Comparison of ENCODE assay signal across 25 cellular contexts in the genomic region with DNA sequence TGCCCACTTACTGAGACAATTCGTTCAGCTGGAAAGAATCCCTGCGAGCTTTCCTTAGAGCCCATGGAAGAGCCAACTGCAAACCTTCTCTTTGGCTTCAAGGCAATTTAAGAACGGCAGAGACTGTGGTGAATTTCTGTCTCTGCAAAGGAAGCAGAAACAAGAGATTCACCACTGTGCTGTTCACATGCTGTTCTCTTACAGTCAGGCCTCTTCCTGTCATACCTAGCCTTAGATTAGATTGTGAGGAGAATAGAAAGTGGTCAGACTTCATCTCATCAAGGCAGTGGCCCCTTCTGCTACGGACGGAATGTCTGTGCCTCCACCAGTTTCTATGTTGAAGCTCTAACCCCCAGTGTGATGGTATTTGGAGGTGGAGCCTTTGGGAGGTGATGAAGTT.
"Had no signal": no experiment of that assay in that cellular context is flagged by ENCODE, and none has a peak within 500 bp of the region (broad histone marks: within the 10 kb centered on the region; RNA-seq: fewer than 3 reads in every experiment).

No MANE protein-coding gene starts in this region.

- H3K27me3 ChIP-seq: pancreas, right atrium auricular region, spleen, thyroid gland, upper lobe of right lung had no signal

- H3K27ac ChIP-seq: left ventricle myocardium inferior, neutrophil, pancreas, psoas muscle, right atrium auricular region, spleen, thyroid gland, upper lobe of right lung had no signal

- ATAC-seq: activated CD4-positive, CD25-positive, alpha-beta regulatory T cell treated with anti-CD3 and anti-CD28 coated beads, Interleukin-2, amount 50 U/mL, for 24 hours; activated CD8-positive, alpha-beta memory T cell treated with anti-CD3 and anti-CD28 coated beads, Interleukin-2, amount 10 ng/mL, durations not matched to agents 7 days and 5 days; natural killer cell; pancreas; psoas muscle; upper lobe of right lung had no signal

- H3K9me3 Mint-ChIP-seq: activated CD4-positive, alpha-beta memory T cell treated with anti-CD3 and anti-CD28 coated beads for 36 hours; activated T-helper 17 cell treated with anti-CD3 and anti-CD28 coated beads, Interleukin-2, amount 50 U/mL, for 72 hours; natural killer cell had no signal

- H3K27ac Mint-ChIP-seq: activated CD4-positive, alpha-beta memory T cell treated with anti-CD3 and anti-CD28 coated beads for 36 hours; activated CD8-positive, alpha-beta memory T cell treated with anti-CD3 and anti-CD28 coated beads, Interleukin-2, amount 10 ng/mL, durations not matched to agents 7 days and 5 days; activated T-helper 17 cell treated with anti-CD3 and anti-CD28 coated beads, Interleukin-2, amount 50 U/mL, for 72 hours; mesothelial cell of epicardium; natural killer cell had no signal

- DNase-seq: activated CD4-positive, alpha-beta memory T cell treated with anti-CD3 and anti-CD28 coated beads for 36 hours; activated CD8-positive, alpha-beta memory T cell treated with anti-CD3 and anti-CD28 coated beads, Interleukin-2, amount 10 ng/mL, durations not matched to agents 7 days and 5 days; activated naive CD4-positive, alpha-beta T cell treated with Interleukin-2 at 50 U/mL for 16 hours; activated T-cell treated with anti-CD3 and anti-CD28 coated beads for 4 hours; central memory CD4-positive, alpha-beta T cell; effector memory CD4-positive, alpha-beta T cell; foreskin melanocyte; glutamatergic neuron; hippocampal formation; left ventricle myocardium inferior; natural killer cell; pancreas; psoas muscle; spleen; stimulated activated CD4-positive, alpha-beta T cell treated with anti-CD3 and anti-CD28 coated beads, Interleukin-4, amount 100 ng/mL, for 1 hour; stimulated activated naive CD4-positive, alpha-beta T cell treated with Interleukin-2 at 50 U/mL for 16 hours; substantia nigra; SW 1271; thyroid gland; upper lobe of right lung had no signal

- H3K4me3 ChIP-seq: left ventricle myocardium inferior, pancreas, psoas muscle, right atrium auricular region, spleen, thyroid gland, upper lobe of right lung had no signal

- H3K4me3 Mint-ChIP-seq: activated CD4-positive, alpha-beta memory T cell treated with anti-CD3 and anti-CD28 coated beads for 36 hours; activated CD8-positive, alpha-beta memory T cell treated with anti-CD3 and anti-CD28 coated beads, Interleukin-2, amount 10 ng/mL, durations not matched to agents 7 days and 5 days; activated T-helper 17 cell treated with anti-CD3 and anti-CD28 coated beads, Interleukin-2, amount 50 U/mL, for 72 hours; mesothelial cell of epicardium; natural killer cell had no signal

- H3K4me1 ChIP-seq: left ventricle myocardium inferior, pancreas, psoas muscle, spleen, thyroid gland had no signal

- H3K9me3 ChIP-seq: neutrophil, pancreas, psoas muscle, thyroid gland, upper lobe of right lung had no signal

- H3K36me3 ChIP-seq: left ventricle myocardium inferior, neutrophil, pancreas, right atrium auricular region, spleen, thyroid gland, upper lobe of right lung had no signal

- H3K36me3 Mint-ChIP-seq: activated CD4-positive, alpha-beta memory T cell treated with anti-CD3 and anti-CD28 coated beads for 36 hours; activated CD8-positive, alpha-beta memory T cell treated with anti-CD3 and anti-CD28 coated beads, Interleukin-2, amount 10 ng/mL, durations not matched to agents 7 days and 5 days; mesothelial cell of epicardium; natural killer cell had no signal

- H3K4me1 Mint-ChIP-seq: activated CD8-positive, alpha-beta memory T cell treated with anti-CD3 and anti-CD28 coated beads, Interleukin-2, amount 10 ng/mL, durations not matched to agents 7 days and 5 days; activated T-helper 17 cell treated with anti-CD3 and anti-CD28 coated beads, Interleukin-2, amount 50 U/mL, for 72 hours; natural killer cell had no signal

- H3K27me3 Mint-ChIP-seq: activated CD4-positive, alpha-beta memory T cell treated with anti-CD3 and anti-CD28 coated beads for 36 hours; activated T-helper 17 cell treated with anti-CD3 and anti-CD28 coated beads, Interleukin-2, amount 50 U/mL, for 72 hours had no signal
